Comparison of ENCODE assay signal across 8 cellular contexts in the genomic region with DNA sequence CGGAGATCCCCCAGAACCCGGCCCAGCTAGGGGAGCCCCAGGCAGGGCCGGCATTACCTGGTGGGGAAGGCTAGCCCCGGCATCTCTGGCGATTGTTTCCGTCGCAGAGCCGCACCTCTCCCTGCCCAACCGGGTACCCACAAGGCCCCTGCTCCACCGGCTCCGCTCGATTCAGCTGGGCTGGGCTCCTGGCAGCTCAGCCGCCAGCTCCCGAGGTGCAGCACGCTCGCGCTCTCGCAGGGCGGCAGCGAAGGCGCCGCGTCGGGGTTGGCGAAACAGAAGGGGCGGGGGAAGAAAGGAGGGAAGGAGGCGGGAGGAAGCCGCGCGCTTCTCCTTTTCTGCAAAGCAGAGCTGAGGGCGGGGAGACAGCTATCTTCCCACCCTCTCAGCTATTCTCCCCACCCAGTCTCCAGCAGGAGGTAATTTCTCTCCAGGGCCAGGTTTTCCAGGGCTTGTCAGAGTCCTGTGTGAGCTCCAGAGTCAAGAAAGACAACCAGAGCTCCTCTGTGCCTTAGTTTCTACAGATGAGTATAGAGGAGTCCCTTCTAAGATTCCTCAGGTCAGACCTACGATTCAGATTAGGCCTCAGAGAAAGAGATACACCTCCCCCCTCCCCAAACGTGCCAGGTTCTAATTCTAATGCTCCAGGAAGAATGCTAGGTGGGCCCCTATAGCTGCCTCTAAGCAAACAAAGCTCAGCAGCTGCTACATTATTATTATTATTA.
DNase-seq lines count a peak whose midpoint lies in the region; ATAC-seq and TF ChIP-seq lines count a peak whose summit lies in the region.

No MANE protein-coding gene starts in this region.

- no peak for TF ChIP-seq CTCF in liver (IDR thresholded peaks at IDR 0.05; ENCODE audit: low read depth, low read length, missing input control)

- peak; percentile 24 to 53 for TF ChIP-seq RAD21 in liver (IDR thresholded peaks at IDR 0.05)

- TF ChIP-seq POLR2A in GM15510 (IDR thresholded peaks at IDR 0.05; ENCODE audit: borderline replicate concordance, extremely low read depth, insufficient read length) = peak; percentile 76

- peak; percentile 94 for ATAC-seq in HG02798 (IDR thresholded peaks at IDR 0.05; ENCODE audit: poor library complexity, unreplicated experiment)

- H3K27ac ChIP-seq in liver (ENCODE audit: low read depth in 1 of 2, low read length in 2 of 2) = peak overlapping the region; percentile 2 to 29

- H3K9me3 ChIP-seq in liver (ENCODE audit: control insufficient read depth in 4 of 4, low read length in 3 of 4) = no peaks in the 10 kb centered on the region

- H3K9ac ChIP-seq in liver (ENCODE audit: low read depth in 1 of 2, low read length in 2 of 2) = no peak overlapping the region

- 30% methylated on average over 33 of the region's 33 CpGs for WGBS in liver

- DNase-seq in NCI-H2107 (lab: John Stamatoyannopoulos, UW) (peak; percentile 65), dedifferentiated amniotic fluid mesenchymal stem cell (ENCODE audit: extremely low spot score) (peak; percentile 66), NCI-H1105 treated with DMSO at 0.1 percent for 48 hours (lab: John Stamatoyannopoulos, UW) (no peak)
- peak; percentile 75 for DNase-seq in activated CD4-positive, alpha-beta T cell treated with anti-CD3 and anti-CD28 coated beads, Interleukin-2, amount 50 U/mL, for 1 hour
- DNase-seq in stimulated activated CD4-positive, alpha-beta T cell treated with anti-CD3 and anti-CD28 coated beads, Interleukin-4, amount 100 ng/mL, for 1 hour = peak; percentile 78

- H3K27me3 ChIP-seq in liver (ENCODE audit: control insufficient read depth in 4 of 4, insufficient read depth in 4 of 4, low read length in 3 of 4) = no peaks in the 10 kb centered on the region

- peak overlapping the region; percentile 1 to 24 (median 18) for H3K4me3 ChIP-seq in liver (ENCODE audit: low read depth in 1 of 3, low read length in 3 of 3)

- peaks cover 0 to 16% (median 11%) of the 10 kb centered on the region in 4 donors for H3K4me1 ChIP-seq in liver (ENCODE audit: control insufficient read depth in 4 of 4, insufficient read depth in 4 of 4, low read length in 3 of 4)

- H3K36me3 ChIP-seq in liver (ENCODE audit: control insufficient read depth in 4 of 4, insufficient read depth in 3 of 4, low read depth in 1 of 4, low read length in 3 of 4) = no peaks in the 10 kb centered on the region

TF ChIP-seq in liver, 16 proteins besides CTCF, POLR2A, EP300 and RAD21:
- TF ChIP-seq FOXA1 (IDR thresholded peaks at IDR 0.05) (no peak), HNF4G (IDR thresholded peaks at IDR 0.05) (no peak), JUND (IDR thresholded peaks at IDR 0.05) (no peak), NR2F2 (IDR thresholded peaks at IDR 0.05) (no peak), YY1 (IDR thresholded peaks at IDR 0.05) (no peak), HNF4A (conservative IDR thresholded peaks at IDR 0.05) (no peak)
- TF ChIP-seq, protein P1, sequence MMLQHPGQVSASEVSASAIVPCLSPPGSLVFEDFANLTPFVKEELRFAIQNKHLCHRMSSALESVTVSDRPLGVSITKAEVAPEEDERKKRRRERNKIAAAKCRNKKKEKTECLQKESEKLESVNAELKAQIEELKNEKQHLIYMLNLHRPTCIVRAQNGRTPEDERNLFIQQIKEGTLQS (IDR thresholded peaks at IDR 0.05) = no peak
TF ChIP-seq in liver: peak in this region for 0.
